ENCODE assay signal across 10 cellular contexts in genomic region chr11:3050386-3051325, GRCh38. TPM values are rescaled to one million over a fixed set of nuclear protein-coding genes. Genes with fewer than 3 reads are reported as not detected.
DNase-seq lines count a peak whose midpoint lies in the region; ATAC-seq and TF ChIP-seq lines count a peak whose summit lies in the region.
"Had no signal": no experiment of that assay in that cellular context is flagged by ENCODE, and none has a peak within 500 bp of the region (broad histone marks: within the 10 kb centered on the region; RNA-seq: fewer than 3 reads in every experiment).

No MANE protein-coding gene starts in this region.

- peak overlapping the region; percentile 24 to 68 (median 60); a peak in 19 of 22 replicates for H3K9ac ChIP-seq in BLaER1 treated with 17β-estradiol and CSF1 and Interleukin-3, amounts not matched to agents 10 nM and 100 nM
- H3K9ac ChIP-seq in H9 (ENCODE audit: extremely low read depth, insufficient read length, low read length): no peak overlapping the region

- no peak overlapping the region for H2BK15ac ChIP-seq in H9 (ENCODE audit: low read depth, low read length)

- H3T11ph ChIP-seq in H9 (ENCODE audit: low read length): no peak overlapping the region

- no peak for DNase-seq in H9
- no peak for DNase-seq in natural killer cell treated with Interleukin-12 subunit alpha and Interleukin-12 subunit beta and Interleukin-15 and Interleukin-18, amount 100 ng/mL, for 72 hours (ENCODE audit: low spot score)
- DNase-seq in NOMO-1 treated with dmso at 0.1 percent for 144 hours (lab: John Stamatoyannopoulos, UW; ENCODE audit: unreplicated experiment): no peak
- DNase-seq in stimulated activated CD4-positive, alpha-beta T cell treated with anti-CD3 and anti-CD28 coated beads, Interleukin-2, amount 100 ng/mL, for 24 hours: no peak
- DNase-seq: cortex of kidney; stimulated activated naive CD4-positive, alpha-beta T cell had no signal

- peak overlapping the region in 5 of 10 experiments; percentile 7 to 43 (median 37); a peak in 4 of 20 replicates for H3K4me3 ChIP-seq in BLaER1 treated with 17β-estradiol and CSF1 and Interleukin-3, amounts not matched to agents 10 nM and 100 nM

- H4K5ac ChIP-seq in H9 (ENCODE audit: insufficient read length, low read depth, low read length): no peak overlapping the region

- H2BK20ac ChIP-seq in H9 (ENCODE audit: low read depth, low read length, poor library complexity, severe bottlenecking): no peak overlapping the region

- no peak for ATAC-seq in activated T-helper 17 cell treated with anti-CD3 and anti-CD28 coated beads, Interleukin-2, amount 50 U/mL, for 72 hours (replicated peaks)
- no peak for ATAC-seq in natural killer cell treated with Interleukin-12 subunit alpha and Interleukin-12 subunit beta and Interleukin-15 and Interleukin-18, amount 100 ng/mL, for 72 hours
- no peak for ATAC-seq in GM18517 (IDR thresholded peaks at IDR 0.05; ENCODE audit: unreplicated experiment)
- no peak for ATAC-seq in GM18520 (IDR thresholded peaks at IDR 0.05; ENCODE audit: unreplicated experiment)

- peaks cover 34 to 37% of the 10 kb centered on the region in 2 experiments for H3K4me1 Mint-ChIP-seq in H9
- H3K4me1 Mint-ChIP-seq in activated T-helper 17 cell treated with anti-CD3 and anti-CD28 coated beads, Interleukin-2, amount 50 U/mL, for 72 hours: peaks cover 23% of the 10 kb centered on the region
- H3K4me1 Mint-ChIP-seq in natural killer cell treated with Interleukin-12 subunit alpha and Interleukin-12 subunit beta and Interleukin-15 and Interleukin-18, amount 100 ng/mL, for 72 hours (ENCODE audit: low read depth in 2 of 2): peaks cover 32 to 48% of the 10 kb centered on the region in 2 donors

- H3K9me3 ChIP-seq in BLaER1 treated with 17β-estradiol and CSF1 and Interleukin-3, amounts not matched to agents 10 nM and 100 nM (replicated peaks in 1 of 11): no peaks in the 10 kb centered on the region
- no peaks in the 10 kb centered on the region for H3K9me3 ChIP-seq in H9 (ENCODE audit: control insufficient read depth, low read depth, low read length)

- H2BK120ac ChIP-seq in H9 (ENCODE audit: low read depth, low read length, poor library complexity, severe bottlenecking): no peak overlapping the region

- H2AFZ ChIP-seq in H9 (ENCODE audit: low read length): no peak overlapping the region

- peak overlapping the region; percentile 45 to 79 (median 68) for H3K27ac ChIP-seq in BLaER1 treated with 17β-estradiol and CSF1 and Interleukin-3, amounts not matched to agents 10 nM and 100 nM
- H3K27ac ChIP-seq in H9 (ENCODE audit: insufficient read length, low read depth, low read length): no peak overlapping the region

- peaks cover 7% of the 10 kb centered on the region for H3K79me1 ChIP-seq in H9 (ENCODE audit: insufficient read depth, low read depth, low read length, poor library complexity, severe bottlenecking)

- H3K4me3 Mint-ChIP-seq in H9: no peak overlapping the region; a peak in 1 of 5 replicates
- H3K4me3 Mint-ChIP-seq in activated T-helper 17 cell treated with anti-CD3 and anti-CD28 coated beads, Interleukin-2, amount 50 U/mL, for 72 hours: peak overlapping the region; percentile 69
- H3K4me3 Mint-ChIP-seq in natural killer cell treated with Interleukin-12 subunit alpha and Interleukin-12 subunit beta and Interleukin-15 and Interleukin-18, amount 100 ng/mL, for 72 hours: peak overlapping the region; percentile 68

- H3K23ac ChIP-seq in H9 (ENCODE audit: insufficient read length, low read depth, low read length): no peak overlapping the region

- no peaks in the 10 kb centered on the region for H3K9me3 Mint-ChIP-seq in H9
- no peaks in the 10 kb centered on the region for H3K9me3 Mint-ChIP-seq in activated T-helper 17 cell treated with anti-CD3 and anti-CD28 coated beads, Interleukin-2, amount 50 U/mL, for 72 hours
- no peaks in the 10 kb centered on the region for H3K9me3 Mint-ChIP-seq in natural killer cell treated with Interleukin-12 subunit alpha and Interleukin-12 subunit beta and Interleukin-15 and Interleukin-18, amount 100 ng/mL, for 72 hours

- H3K79me2 ChIP-seq in H9 (ENCODE audit: insufficient read depth, low read length): peaks cover 28% of the 10 kb centered on the region; the same call in 1 of the 2 replicates

- TF ChIP-seq CTCF in H9 (conservative IDR thresholded peaks at IDR 0.05): no peak

- no peak overlapping the region for H3K18ac ChIP-seq in H9 (ENCODE audit: insufficient read length, low read depth, low read length)

- H3K23me2 ChIP-seq in H9 (ENCODE audit: insufficient read length, low read depth, low read length, poor library complexity, severe bottlenecking): no peaks in the 10 kb centered on the region

- no peak overlapping the region for H2AK5ac ChIP-seq in H9 (ENCODE audit: insufficient read length, low read length)

- H3K36me3 ChIP-seq in BLaER1 treated with 17β-estradiol and CSF1 and Interleukin-3, amounts not matched to agents 10 nM and 100 nM: peaks cover 28 to 57% (median 41%) of the 10 kb centered on the region in 11 experiments

- peak overlapping the region in 2 of 3 experiments; percentile 31 to 53; a peak in 4 of 7 replicates for H3K27ac Mint-ChIP-seq in H9
- peak overlapping the region; percentile 91 for H3K27ac Mint-ChIP-seq in activated T-helper 17 cell treated with anti-CD3 and anti-CD28 coated beads, Interleukin-2, amount 50 U/mL, for 72 hours
- H3K27ac Mint-ChIP-seq in natural killer cell treated with Interleukin-12 subunit alpha and Interleukin-12 subunit beta and Interleukin-15 and Interleukin-18, amount 100 ng/mL, for 72 hours: peak overlapping the region; percentile 88 to 90

- H3K14ac ChIP-seq in H9 (ENCODE audit: insufficient read depth, low read length): no peak overlapping the region

- H4K8ac ChIP-seq in H9 (replicated peaks; ENCODE audit: insufficient read length, low read depth, low read length): no peak overlapping the region

- H4K91ac ChIP-seq in H9 (ENCODE audit: insufficient read length, low read depth, low read length): no peak overlapping the region

- peaks cover 75 to 91% (median 81%) of the 10 kb centered on the region in 10 experiments for H3K4me1 ChIP-seq in BLaER1 treated with 17β-estradiol and CSF1 and Interleukin-3, amounts not matched to agents 10 nM and 100 nM
- no peaks in the 10 kb centered on the region for H3K4me1 ChIP-seq in H9 (ENCODE audit: insufficient read depth, low read length)

- no peaks in the 10 kb centered on the region for H3K27me3 Mint-ChIP-seq in H9 (ENCODE audit: low read depth)
- H3K27me3 Mint-ChIP-seq in activated T-helper 17 cell treated with anti-CD3 and anti-CD28 coated beads, Interleukin-2, amount 50 U/mL, for 72 hours: no peaks in the 10 kb centered on the region
- no peaks in the 10 kb centered on the region for H3K27me3 Mint-ChIP-seq in natural killer cell treated with Interleukin-12 subunit alpha and Interleukin-12 subunit beta and Interleukin-15 and Interleukin-18, amount 100 ng/mL, for 72 hours

- H3K4ac ChIP-seq in H9 (ENCODE audit: low read depth, low read length): no peak overlapping the region

- no peak overlapping the region for H2BK12ac ChIP-seq in H9 (ENCODE audit: insufficient read length, low read depth, low read length)

- peaks cover 10 to 46% (median 43%) of the 10 kb centered on the region in 3 experiments; a peak in 6 of 7 replicates for H3K36me3 Mint-ChIP-seq in H9 (ENCODE audit: insufficient read depth in 1 of 3, low read depth in 3 of 3)
- peaks cover 72% of the 10 kb centered on the region for H3K36me3 Mint-ChIP-seq in activated T-helper 17 cell treated with anti-CD3 and anti-CD28 coated beads, Interleukin-2, amount 50 U/mL, for 72 hours (ENCODE audit: low read depth)
- no peaks in the 10 kb centered on the region for H3K36me3 Mint-ChIP-seq in natural killer cell treated with Interleukin-12 subunit alpha and Interleukin-12 subunit beta and Interleukin-15 and Interleukin-18, amount 100 ng/mL, for 72 hours

- WGBS in H9 (ENCODE audit: extremely low coverage, insufficient read length, low lambda C conversion rate): no CpG with 5 or more reads among the region's 20 CpGs

- no peak overlapping the region for H3K56ac ChIP-seq in H9 (ENCODE audit: insufficient read length, low read depth, low read length)

- H3K27me3 ChIP-seq in BLaER1 treated with 17β-estradiol and CSF1 and Interleukin-3, amounts not matched to agents 10 nM and 100 nM: no peaks in the 10 kb centered on the region
- H3K27me3 ChIP-seq in H9 (ENCODE audit: insufficient read depth, low read length): no peaks in the 10 kb centered on the region

- peak overlapping the region; percentile 80 to 96 (median 86) for H3K4me2 ChIP-seq in BLaER1 treated with 17β-estradiol and CSF1 and Interleukin-3, amounts not matched to agents 10 nM and 100 nM
- H3K4me2 ChIP-seq in H9 (ENCODE audit: insufficient read depth, insufficient read length, low read length): no peak overlapping the region

- H4K20me1 ChIP-seq in BLaER1 treated with 17β-estradiol and CSF1 and Interleukin-3, amounts not matched to agents 10 nM and 100 nM: peaks cover 84 to 100% (median 100%) of the 10 kb centered on the region in 11 experiments
- H4K20me1 ChIP-seq in H9 (ENCODE audit: control insufficient read depth, insufficient read depth, insufficient read length): no peaks in the 10 kb centered on the region

- H2BK5ac ChIP-seq in H9 (ENCODE audit: insufficient read length, low read length): no peak overlapping the region

RNA-seq across cellular contexts. Expression of gene CARS1, which starts 6.6 kb away (rescaled TPM):
- 82.5 and 92.3 TPM in 2 replicates for total RNA-seq in H9 (2021)
- 10 to 100 TPM; 81.4 to 84.9 TPM for total RNA-seq in activated T-helper 17 cell treated with anti-CD3 and anti-CD28 coated beads, Interleukin-2, amount 50 U/mL, for 72 hours
- 100 to 1,000 TPM in 1 of 2 donors, 10 to 100 TPM in 1; 88.8 to 128 TPM for total RNA-seq in natural killer cell treated with Interleukin-12 subunit alpha and Interleukin-12 subunit beta and Interleukin-15 and Interleukin-18, amount 100 ng/mL, for 72 hours

RNA-seq across cellular contexts. Expression of gene NAP1L4, which starts 58.5 kb away (rescaled TPM):
- total RNA-seq in H9 (2021): 212 and 217 TPM in 2 replicates
- 100 to 1,000 TPM; 301 to 344 TPM for total RNA-seq in activated T-helper 17 cell treated with anti-CD3 and anti-CD28 coated beads, Interleukin-2, amount 50 U/mL, for 72 hours
- total RNA-seq in natural killer cell treated with Interleukin-12 subunit alpha and Interleukin-12 subunit beta and Interleukin-15 and Interleukin-18, amount 100 ng/mL, for 72 hours: 100 to 1,000 TPM; 160 to 222 TPM

Comparison
In these comparisons a context has a peak if more than half of its experiments do, and no peak if none do; other contexts are left out.
1. H3K4me3 Mint-ChIP-seq: peak in activated T-helper 17 cell treated with anti-CD3 and anti-CD28 coated beads, Interleukin-2, amount 50 U/mL, for 72 hours (single experiment) and natural killer cell treated with Interleukin-12 subunit alpha and Interleukin-12 subunit beta and Interleukin-15 and Interleukin-18, amount 100 ng/mL, for 72 hours (single experiment); none in H9 (0 of 2).
2. Peak in every context shown above with its lines, with median percentiles within 50 percentile points of each other: H3K27ac Mint-ChIP-seq.